ENCODE assay signal across 17 cellular contexts in the genomic region with DNA sequence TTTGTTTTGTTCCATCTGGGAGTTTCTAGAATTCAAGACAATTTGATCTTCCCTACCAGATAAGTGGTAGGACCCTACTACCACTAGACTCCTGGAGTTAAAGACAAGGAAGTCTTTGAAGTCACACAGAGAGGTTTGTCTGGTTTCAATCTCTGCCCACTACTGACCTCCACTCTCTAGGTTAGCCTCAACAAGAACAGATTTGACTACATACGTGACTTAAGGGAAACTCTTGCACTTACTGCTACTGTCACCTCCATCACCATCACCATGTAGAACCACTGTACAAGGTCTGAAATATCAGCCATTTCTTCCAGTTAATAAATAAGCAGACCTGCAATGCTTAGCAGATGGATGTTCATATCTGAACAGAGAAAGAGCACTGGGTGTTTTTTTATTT.
A peak's percentile ranks its signal among the peaks of the same experiment; 100 is the strongest.
DNase-seq lines count a peak whose midpoint lies in the region; ATAC-seq, FAIRE-seq and TF ChIP-seq lines count a peak whose summit lies in the region.
"Had no signal": no experiment of that assay in that cellular context is flagged by ENCODE, and none has a peak within 500 bp of the region (broad histone marks: within the 10 kb centered on the region; RNA-seq: fewer than 3 reads in every experiment).

No MANE protein-coding gene starts in this region.

- H3K79me2 ChIP-seq in GM23338 (replicated peaks; ENCODE audit: insufficient read depth) = no peaks in the 10 kb centered on the region

- H3K4me2 ChIP-seq in GM23338 = no peak overlapping the region

- peak; percentile 12 for DNase-seq in GM10266 (ENCODE audit: extremely low spot score)
- no peak for DNase-seq in GM23338 (ENCODE audit: low spot score)
- no peak for DNase-seq in NCI-H345 (lab: John Stamatoyannopoulos, UW)
- no peak for DNase-seq in frontal cortex (ENCODE audit: low spot score in 2 of 2)
- DNase-seq in activated CD4-positive, alpha-beta T cell treated with anti-CD3 and anti-CD28 coated beads for 48 hours = no peak
- no peak for DNase-seq in middle frontal gyrus (ENCODE audit: extremely low spot score, low spot score)
- DNase-seq: 8988T; activated CD4-positive, alpha-beta T cell treated with anti-CD3 and anti-CD28 coated beads, Interleukin-2, amount 10 ng/mL, durations not matched to agents 7 days and 5 days; MV-4-11; NCI-H446 treated with DMSO at 0.1 percent for 48 hours; Peyer's patch had no signal

- H3K36me3 ChIP-seq in GM23338 (ENCODE audit: insufficient read depth) = no peaks in the 10 kb centered on the region
- H3K36me3 ChIP-seq: ascending aorta, neutrophil, Peyer's patch, thoracic aorta had no signal

- H3K9me2 ChIP-seq in GM23338 (ENCODE audit: insufficient read depth) = no peaks in the 10 kb centered on the region

- H3K27ac ChIP-seq in GM23338 (ENCODE audit: low read depth) = no peak overlapping the region
- H3K27ac ChIP-seq: ascending aorta, neutrophil, Peyer's patch, thoracic aorta had no signal

- no peaks in the 10 kb centered on the region for H4K20me1 ChIP-seq in GM23338 (replicated peaks; ENCODE audit: insufficient read depth)

- peak overlapping the region; percentile 44; the same call in 1 of the 2 replicates for H2AFZ ChIP-seq in GM23338

- no peak for FAIRE-seq in frontal cortex (lab: Jason Lieb, UNC)

- H3K9me3 Mint-ChIP-seq in GM23338 = no peaks in the 10 kb centered on the region; the same call in 2 of the 3 replicates
- H3K9me3 Mint-ChIP-seq: activated CD4-positive, alpha-beta T cell treated with anti-CD3 and anti-CD28 coated beads, Interleukin-2, amount 10 ng/mL, durations not matched to agents 7 days and 5 days; T-helper 1 cell treated with Interleukin-12 subunit alpha and Interleukin-12 subunit beta and Interleukin-4 antibody, amounts not matched to agents 30 μg/mL and 1 μg/mL, for 36 hours had no signal

- no peak overlapping the region for H3K4me3 ChIP-seq in GM23338
- H3K4me3 ChIP-seq: ascending aorta, Peyer's patch, thoracic aorta had no signal

- no peaks in the 10 kb centered on the region for H3F3A ChIP-seq in GM23338 (replicated peaks; ENCODE audit: low read depth)

- no peaks in the 10 kb centered on the region for H3K4me1 ChIP-seq in GM23338 (ENCODE audit: insufficient read depth)
- H3K4me1 ChIP-seq: Peyer's patch had no signal

- no peak overlapping the region for H3K4me3 Mint-ChIP-seq in GM23338
- H3K4me3 Mint-ChIP-seq: activated CD4-positive, alpha-beta T cell treated with anti-CD3 and anti-CD28 coated beads, Interleukin-2, amount 10 ng/mL, durations not matched to agents 7 days and 5 days; T-helper 1 cell treated with Interleukin-12 subunit alpha and Interleukin-12 subunit beta and Interleukin-4 antibody, amounts not matched to agents 30 μg/mL and 1 μg/mL, for 36 hours had no signal

- TF ChIP-seq CTCF in GM10266 (IDR thresholded peaks at IDR 0.05; ENCODE audit: control insufficient read depth, insufficient read depth, low read depth, missing control alignments) (no peak), GM23338 (conservative IDR thresholded peaks at IDR 0.05; ENCODE audit: low read depth in 2 of 2) (no peak)

- ATAC-seq in GM19328 (IDR thresholded peaks at IDR 0.05; ENCODE audit: unreplicated experiment) (peak; percentile 44), GM23338 (no peak), HG03097 (IDR thresholded peaks at IDR 0.05; ENCODE audit: low FRiP score, unreplicated experiment) (peak; percentile 55)

- H3K27me3 Mint-ChIP-seq in GM23338 (ENCODE audit: insufficient read depth, low read depth, poor library complexity) = no peaks in the 10 kb centered on the region

- H3K36me3 Mint-ChIP-seq in GM23338 (ENCODE audit: low read depth) = no peaks in the 10 kb centered on the region

- H3K4me1 Mint-ChIP-seq in GM23338 = no peaks in the 10 kb centered on the region
- H3K4me1 Mint-ChIP-seq: activated CD4-positive, alpha-beta T cell treated with anti-CD3 and anti-CD28 coated beads, Interleukin-2, amount 10 ng/mL, durations not matched to agents 7 days and 5 days had no signal

- H3K27ac Mint-ChIP-seq in GM23338 = no peak overlapping the region
- H3K27ac Mint-ChIP-seq: activated CD4-positive, alpha-beta T cell treated with anti-CD3 and anti-CD28 coated beads, Interleukin-2, amount 10 ng/mL, durations not matched to agents 7 days and 5 days; T-helper 1 cell treated with Interleukin-12 subunit alpha and Interleukin-12 subunit beta and Interleukin-4 antibody, amounts not matched to agents 30 μg/mL and 1 μg/mL, for 36 hours had no signal

- no peaks in the 10 kb centered on the region for H3K27me3 ChIP-seq in GM23338 (ENCODE audit: insufficient read depth)
- H3K27me3 ChIP-seq: ascending aorta, neutrophil, Peyer's patch had no signal

TF ChIP-seq in GM23338, 12 proteins besides CTCF, POLR2A, EP300 and RAD21:
- TF ChIP-seq EZH2phosphoT487 (IDR thresholded peaks at IDR 0.05; ENCODE audit: unreplicated experiment) (no peak), ZNF114 (CRISPR knock-in tag; IDR thresholded peaks at IDR 0.05) (no peak), EZH2 (IDR thresholded peaks at IDR 0.05; ENCODE audit: low read depth, unreplicated experiment) (no peak), CREB1 (CRISPR knock-in tag; IDR thresholded peaks at IDR 0.05; ENCODE audit: low read depth) (no peak), ZNF331 (CRISPR knock-in tag; IDR thresholded peaks at IDR 0.05; ENCODE audit: low read depth) (no peak), NANOG (IDR thresholded peaks at IDR 0.05; ENCODE audit: borderline replicate concordance) (no peak), POLR2AphosphoS5 (IDR thresholded peaks at IDR 0.05; ENCODE audit: low read depth) (no peak)
- TF ChIP-seq, protein P1, sequence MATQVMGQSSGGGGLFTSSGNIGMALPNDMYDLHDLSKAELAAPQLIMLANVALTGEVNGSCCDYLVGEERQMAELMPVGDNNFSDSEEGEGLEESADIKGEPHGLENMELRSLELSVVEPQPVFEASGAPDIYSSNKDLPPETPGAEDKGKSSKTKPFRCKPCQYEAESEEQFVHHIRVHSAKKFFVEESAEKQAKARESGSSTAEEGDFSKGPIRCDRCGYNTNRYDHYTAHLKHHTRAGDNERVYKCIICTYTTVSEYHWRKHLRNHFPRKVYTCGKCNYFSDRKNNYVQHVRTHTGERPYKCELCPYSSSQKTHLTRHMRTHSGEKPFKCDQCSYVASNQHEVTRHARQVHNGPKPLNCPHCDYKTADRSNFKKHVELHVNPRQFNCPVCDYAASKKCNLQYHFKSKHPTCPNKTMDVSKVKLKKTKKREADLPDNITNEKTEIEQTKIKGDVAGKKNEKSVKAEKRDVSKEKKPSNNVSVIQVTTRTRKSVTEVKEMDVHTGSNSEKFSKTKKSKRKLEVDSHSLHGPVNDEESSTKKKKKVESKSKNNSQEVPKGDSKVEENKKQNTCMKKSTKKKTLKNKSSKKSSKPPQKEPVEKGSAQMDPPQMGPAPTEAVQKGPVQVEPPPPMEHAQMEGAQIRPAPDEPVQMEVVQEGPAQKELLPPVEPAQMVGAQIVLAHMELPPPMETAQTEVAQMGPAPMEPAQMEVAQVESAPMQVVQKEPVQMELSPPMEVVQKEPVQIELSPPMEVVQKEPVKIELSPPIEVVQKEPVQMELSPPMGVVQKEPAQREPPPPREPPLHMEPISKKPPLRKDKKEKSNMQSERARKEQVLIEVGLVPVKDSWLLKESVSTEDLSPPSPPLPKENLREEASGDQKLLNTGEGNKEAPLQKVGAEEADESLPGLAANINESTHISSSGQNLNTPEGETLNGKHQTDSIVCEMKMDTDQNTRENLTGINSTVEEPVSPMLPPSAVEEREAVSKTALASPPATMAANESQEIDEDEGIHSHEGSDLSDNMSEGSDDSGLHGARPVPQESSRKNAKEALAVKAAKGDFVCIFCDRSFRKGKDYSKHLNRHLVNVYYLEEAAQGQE (IDR thresholded peaks at IDR 0.05; ENCODE audit: unreplicated experiment) = no peak
- TF ChIP-seq, protein P2, sequence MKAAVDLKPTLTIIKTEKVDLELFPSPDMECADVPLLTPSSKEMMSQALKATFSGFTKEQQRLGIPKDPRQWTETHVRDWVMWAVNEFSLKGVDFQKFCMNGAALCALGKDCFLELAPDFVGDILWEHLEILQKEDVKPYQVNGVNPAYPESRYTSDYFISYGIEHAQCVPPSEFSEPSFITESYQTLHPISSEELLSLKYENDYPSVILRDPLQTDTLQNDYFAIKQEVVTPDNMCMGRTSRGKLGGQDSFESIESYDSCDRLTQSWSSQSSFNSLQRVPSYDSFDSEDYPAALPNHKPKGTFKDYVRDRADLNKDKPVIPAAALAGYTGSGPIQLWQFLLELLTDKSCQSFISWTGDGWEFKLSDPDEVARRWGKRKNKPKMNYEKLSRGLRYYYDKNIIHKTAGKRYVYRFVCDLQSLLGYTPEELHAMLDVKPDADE (IDR thresholded peaks at IDR 0.05) = no peak
